ENCODE assay signal across 8 cellular contexts in genomic region chr2:20421988-20422678, GRCh38. TPM values are rescaled to one million over a fixed set of nuclear protein-coding genes. Genes with fewer than 3 reads are reported as not detected.
A peak's percentile ranks its signal among the peaks of the same experiment; 100 is the strongest.
DNase-seq lines count a peak whose midpoint lies in the region; ATAC-seq and TF ChIP-seq lines count a peak whose summit lies in the region.

No MANE protein-coding gene starts in this region.

- TF ChIP-seq EP300 in Ishikawa (IDR thresholded peaks at IDR 0.05; ENCODE audit: borderline replicate concordance): no peak
- no peak for TF ChIP-seq EP300 in suprapubic skin (IDR thresholded peaks at IDR 0.05)

- no peaks in the 10 kb centered on the region for H3K36me3 ChIP-seq in suprapubic skin

- H3K27me3 ChIP-seq in suprapubic skin: no peaks in the 10 kb centered on the region

- no peak for ATAC-seq in GM21360 (IDR thresholded peaks at IDR 0.05; ENCODE audit: unreplicated experiment)
- ATAC-seq in HG02885 (IDR thresholded peaks at IDR 0.05; ENCODE audit: poor library complexity, unreplicated experiment): no peak

- H3K4me3 ChIP-seq in cardiac fibroblast (replicated peaks in 1 of 2; ENCODE audit: low read depth in 2 of 2, low read length in 2 of 2) (no peak overlapping the region), lower leg skin (ENCODE audit: low read depth, poor library complexity, severe bottlenecking) (no peak overlapping the region), suprapubic skin (no peak overlapping the region)

- TF ChIP-seq RAD21 in Ishikawa (IDR thresholded peaks at IDR 0.05; ENCODE audit: low read depth): no peak

- intact Hi-C loops in lower leg skin (cut with DNase I; ENCODE audit: low total_unique reads): no loop called here

- WGBS in lower leg skin, 2 donors: 26 to 33% methylated on average over 10 to 11 of the region's 11 CpGs
- 20% methylated on average over 10 of the region's 11 CpGs for whole genome bisulfite sequencing in suprapubic skin

- H3K4me1 ChIP-seq in suprapubic skin: peaks cover 75% of the 10 kb centered on the region

- H3K9me3 ChIP-seq in suprapubic skin: no peaks in the 10 kb centered on the region

- DNase-seq in cardiac fibroblast (ENCODE audit: low read depth in 2 of 2): peak; percentile 93 to 96
- peak; percentile 89 to 98 for DNase-seq in lower leg skin (ENCODE audit: low spot score in 2 of 2)
- peak; percentile 95 to 96 for DNase-seq in suprapubic skin (ENCODE audit: low spot score in 2 of 2)
- DNase-seq in islet precursor cell: no peak
- DNase-seq in dermis blood vessel endothelial cell: no peak

- TF ChIP-seq POLR2A in lower leg skin (IDR thresholded peaks at IDR 0.05): no peak
- no peak for TF ChIP-seq POLR2A in suprapubic skin (IDR thresholded peaks at IDR 0.05)

- TF ChIP-seq CTCF in cardiac fibroblast (IDR thresholded peaks at IDR 0.05; ENCODE audit: low read depth, low read length) (no peak), lower leg skin (IDR thresholded peaks at IDR 0.05) (no peak), suprapubic skin (IDR thresholded peaks at IDR 0.05) (no peak)

- peak overlapping the region; percentile 70 for H3K27ac ChIP-seq in suprapubic skin

TF ChIP-seq in Ishikawa, 13 proteins besides CTCF, POLR2A, EP300 and RAD21:
- TF ChIP-seq YY1 (IDR thresholded peaks at IDR 0.05; ENCODE audit: low read depth): no peak
- no peak for TF ChIP-seq ZBTB7A (IDR thresholded peaks at IDR 0.05; ENCODE audit: low read depth)
- TF ChIP-seq USF1 (IDR thresholded peaks at IDR 0.05): no peak
- peak; percentile 45; the same call in 1 of the 2 replicates for TF ChIP-seq TEAD4 (IDR thresholded peaks at IDR 0.05)
- peak; percentile 84 for TF ChIP-seq NFIC (IDR thresholded peaks at IDR 0.05)
- TF ChIP-seq TCF12 (IDR thresholded peaks at IDR 0.05; ENCODE audit: low read depth): no peak

RNA-seq across cellular contexts. Expression of gene RHOB, which starts 24.7 kb away (rescaled TPM):
- total RNA-seq in lower leg skin (100 to 1,000 TPM; 569 to 894 (median 709) TPM), suprapubic skin (100 to 1,000 TPM; 404 to 719 (median 568) TPM), dermis blood vessel endothelial cell (991 and 2,158 TPM in 2 replicates)

Comparison
In these comparisons a context has a peak if more than half of its experiments do, and no peak if none do; other contexts are left out.
1. DNase-seq: peak in cardiac fibroblast (2 of 2), lower leg skin (2 of 2) and suprapubic skin (2 of 2); none in islet precursor cell (single experiment) and dermis blood vessel endothelial cell (single experiment).